1 cellular context compared by ENCODE assay signal in the genomic region with DNA sequence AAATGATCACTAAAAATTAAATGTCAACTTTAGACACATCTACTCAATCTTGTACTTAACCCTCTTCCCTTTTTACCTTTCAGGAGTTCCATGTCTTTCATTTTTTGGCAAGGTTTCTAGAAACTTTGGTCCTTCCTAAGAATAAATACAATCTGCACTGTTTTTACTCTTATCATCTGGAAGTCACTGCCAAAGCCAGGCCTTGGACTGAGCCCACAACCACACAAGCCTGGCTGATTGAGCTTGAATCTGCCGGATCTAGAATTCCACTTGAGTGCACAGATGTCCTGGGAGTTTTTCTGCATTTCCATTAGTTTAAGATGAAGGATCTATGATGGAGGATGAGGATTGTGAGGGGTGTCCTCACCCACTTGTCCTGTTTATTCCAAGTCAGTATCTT.
TF ChIP-seq lines count a peak whose summit lies in the region.

No MANE protein-coding gene starts in this region.

TF ChIP-seq in IMR-90, 13 proteins besides CTCF, POLR2A, EP300 and RAD21 (continued from another document):
- no peak for TF ChIP-seq FOS (IDR thresholded peaks at IDR 0.05; ENCODE audit: low read depth, low read length)
- no peak for TF ChIP-seq SMC3 (IDR thresholded peaks at IDR 0.05; ENCODE audit: low read depth, low read length)
- TF ChIP-seq NFE2L2 (IDR thresholded peaks at IDR 0.05; ENCODE audit: low read depth, low read length), result no peak
- no peak for TF ChIP-seq RFX5 (IDR thresholded peaks at IDR 0.05; ENCODE audit: low read depth, low read length)
- no peak for TF ChIP-seq MXI1 (IDR thresholded peaks at IDR 0.05; ENCODE audit: borderline replicate concordance, low read depth, low read length)
- no peak for TF ChIP-seq RCOR1 (IDR thresholded peaks at IDR 0.05; ENCODE audit: insufficient replicate concordance, low read length)
- no peak for TF ChIP-seq MAZ (IDR thresholded peaks at IDR 0.05; ENCODE audit: borderline replicate concordance, low read depth, low read length)
- TF ChIP-seq ELK1 (IDR thresholded peaks at IDR 0.05; ENCODE audit: borderline replicate concordance, low read depth, low read length), result no peak
